8 cellular contexts compared by ENCODE assay signal in the genomic region with DNA sequence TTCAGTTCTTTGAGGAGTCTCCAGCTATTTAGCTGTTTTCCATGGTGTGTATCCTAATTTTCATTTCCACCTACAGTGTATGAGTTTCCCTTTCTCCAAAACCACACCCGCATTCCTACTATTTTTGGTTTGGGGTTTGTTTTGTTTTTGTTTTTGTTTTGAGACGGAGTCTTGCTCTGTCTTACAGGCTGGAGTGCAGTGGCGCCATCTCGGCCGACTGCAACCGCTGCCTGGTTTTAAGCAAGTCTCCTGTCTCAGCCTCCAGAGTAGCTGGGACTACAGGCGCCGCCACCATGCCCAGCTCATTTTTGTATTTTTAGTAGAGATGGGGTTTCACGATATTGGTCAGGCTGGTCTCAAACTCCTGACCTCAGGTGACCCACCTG.
DNase-seq lines count a peak whose midpoint lies in the region; ATAC-seq and TF ChIP-seq lines count a peak whose summit lies in the region.
"Not testable (repeated sequence)": the region's sequence is repeated elsewhere in the genome, so short reads cannot be mapped to it uniquely, and the experiment has no call there.

No MANE protein-coding gene starts in this region.

- not testable (repeated sequence) for H3K9me3 Mint-ChIP-seq in GM23338; natural killer cell treated with Interleukin-12 subunit alpha and Interleukin-12 subunit beta and Interleukin-15 and Interleukin-18, amount 100 ng/mL, for 72 hours

- not testable (repeated sequence) for H3K27me3 Mint-ChIP-seq in GM23338 (ENCODE audit: insufficient read depth, low read depth, poor library complexity); natural killer cell treated with Interleukin-12 subunit alpha and Interleukin-12 subunit beta and Interleukin-15 and Interleukin-18, amount 100 ng/mL, for 72 hours

- H2AFZ ChIP-seq in GM23338 = peak overlapping the region; percentile 70

- not testable (repeated sequence) for TF ChIP-seq POLR2A in tibial nerve (IDR thresholded peaks at IDR 0.05)

- not testable (repeated sequence) for H3K9me2 ChIP-seq in GM23338 (ENCODE audit: insufficient read depth)

- not testable (repeated sequence) for H4K20me1 ChIP-seq in GM23338 (replicated peaks; ENCODE audit: insufficient read depth)

- H3K27me3 ChIP-seq in GM23338 (ENCODE audit: insufficient read depth) = peaks cover 13% of the 10 kb centered on the region; the same call in 1 of the 2 replicates
- H3K27me3 ChIP-seq in SJCRH30, tibial nerve: not testable (repeated sequence)

- not testable (repeated sequence) for H3K27ac ChIP-seq in GM23338 (ENCODE audit: low read depth)
- peak overlapping the region; percentile 46 for H3K27ac ChIP-seq in SJCRH30
- peak overlapping the region; percentile 60 to 93 (median 86) for H3K27ac ChIP-seq in tibial nerve

- H3K4me3 ChIP-seq in GM08714 (ENCODE audit: low read length) (peak overlapping the region; percentile 65), GM23338 (peak overlapping the region; percentile 66), SJCRH30 (peak overlapping the region; percentile 91), astrocyte of the cerebellum (ENCODE audit: low read depth, low read length) (peak overlapping the region; percentile 79), tibial nerve (peak overlapping the region; percentile 49 to 85 (median 74))

- not testable (repeated sequence) for TF ChIP-seq CTCF in GM23338 (conservative IDR thresholded peaks at IDR 0.05; ENCODE audit: low read depth in 2 of 2); astrocyte of the cerebellum (IDR thresholded peaks at IDR 0.05; ENCODE audit: low read depth, low read length, missing control alignments); tibial nerve (IDR thresholded peaks at IDR 0.05)

- H3K4me2 ChIP-seq in GM23338 = peak overlapping the region; percentile 82

- H3F3A ChIP-seq in GM23338 (replicated peaks; ENCODE audit: low read depth) = not testable (repeated sequence)

- WGBS in tibial nerve, 2 donors = 8 to 13% methylated on average over 9 of the region's 9 CpGs

- peaks cover 11% of the 10 kb centered on the region; the same call in 2 of the 3 replicates for H3K36me3 Mint-ChIP-seq in GM23338 (ENCODE audit: low read depth)
- peaks cover 12% of the 10 kb centered on the region for H3K36me3 Mint-ChIP-seq in natural killer cell treated with Interleukin-12 subunit alpha and Interleukin-12 subunit beta and Interleukin-15 and Interleukin-18, amount 100 ng/mL, for 72 hours

- in situ Hi-C loops in astrocyte of the cerebellum (cut with HindIII; ENCODE audit: low sequenced_read_pairs) = not testable (repeated sequence)

- H3K27ac Mint-ChIP-seq in GM23338 = not testable (repeated sequence)
- peak overlapping the region; percentile 52 to 88 for H3K27ac Mint-ChIP-seq in natural killer cell treated with Interleukin-12 subunit alpha and Interleukin-12 subunit beta and Interleukin-15 and Interleukin-18, amount 100 ng/mL, for 72 hours

- H3K4me3 Mint-ChIP-seq in GM23338 = peak overlapping the region; percentile 84
- H3K4me3 Mint-ChIP-seq in natural killer cell treated with Interleukin-12 subunit alpha and Interleukin-12 subunit beta and Interleukin-15 and Interleukin-18, amount 100 ng/mL, for 72 hours = peak overlapping the region; percentile 78

- intact Hi-C loops in head of caudate nucleus (cut with DNase I) = loop anchor here (10.0 kb wide), 1 partner anchor 122 kb away; no protein-coding TSS in a partner anchor

- not testable (repeated sequence) for H3K36me3 ChIP-seq in GM23338 (ENCODE audit: insufficient read depth); SJCRH30
- peaks cover 0 to 14% (median 0%) of the 10 kb centered on the region in 3 donors for H3K36me3 ChIP-seq in tibial nerve

- ATAC-seq in GM23338 = peak; percentile 72
- peak in 1 of 2 donors; percentile 58 for ATAC-seq in natural killer cell treated with Interleukin-12 subunit alpha and Interleukin-12 subunit beta and Interleukin-15 and Interleukin-18, amount 100 ng/mL, for 72 hours

- not testable (repeated sequence) for H3K79me2 ChIP-seq in GM23338 (replicated peaks; ENCODE audit: insufficient read depth)

- not testable (repeated sequence) for H3K4me1 Mint-ChIP-seq in GM23338
- peaks cover 11 to 36% of the 10 kb centered on the region in 2 donors for H3K4me1 Mint-ChIP-seq in natural killer cell treated with Interleukin-12 subunit alpha and Interleukin-12 subunit beta and Interleukin-15 and Interleukin-18, amount 100 ng/mL, for 72 hours (ENCODE audit: low read depth in 2 of 2)

- DNase-seq in GM23338 (ENCODE audit: low spot score) (peak; percentile 30), HT-29 (ENCODE audit: low spot score) (peak; percentile 43), SJCRH30 (peak; percentile 31 to 52), head of caudate nucleus (peak in 37 of 42 donors; percentile 13 to 72 (median 45))
- DNase-seq in astrocyte of the cerebellum (ENCODE audit: low read depth); natural killer cell treated with Interleukin-12 subunit alpha and Interleukin-12 subunit beta and Interleukin-15 and Interleukin-18, amount 100 ng/mL, for 72 hours (ENCODE audit: low spot score); tibial nerve (ENCODE audit: low spot score in 2 of 2): not testable (repeated sequence)

- TF ChIP-seq EP300 in tibial nerve (IDR thresholded peaks at IDR 0.05) = not testable (repeated sequence)

- H3K4me1 ChIP-seq in GM23338 (ENCODE audit: insufficient read depth); SJCRH30: not testable (repeated sequence)
- H3K4me1 ChIP-seq in tibial nerve = peaks cover 0 to 24% (median 0%) of the 10 kb centered on the region in 4 donors

- H3K9me3 ChIP-seq in SJCRH30 (replicated peaks); tibial nerve: not testable (repeated sequence)
